31 cellular contexts compared by ENCODE assay signal in the genomic region with DNA sequence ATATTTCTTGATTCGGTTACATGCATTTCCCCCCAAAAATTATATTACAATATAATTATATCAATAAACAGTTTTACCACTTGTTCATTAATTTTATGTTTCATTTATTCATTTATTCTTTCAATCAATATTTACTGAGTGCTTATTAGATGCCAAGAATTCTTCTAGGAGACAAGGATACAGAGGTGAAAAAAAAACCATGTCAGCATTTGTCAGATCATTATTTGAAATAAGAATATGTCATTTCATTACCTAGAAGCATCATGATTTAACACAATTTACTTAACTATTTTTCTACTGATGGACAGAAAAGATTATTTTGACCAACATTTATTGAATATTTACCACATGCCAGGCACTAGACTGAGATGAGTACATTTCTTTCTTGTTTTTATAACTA.
"Had no signal": no experiment of that assay in that cellular context is flagged by ENCODE, and none has a peak within 500 bp of the region (broad histone marks: within the 10 kb centered on the region; RNA-seq: fewer than 3 reads in every experiment).

No MANE protein-coding gene starts in this region.

- H3K36me3 ChIP-seq: brain microvascular endothelial cell, esophagus muscularis mucosa, gastrocnemius medialis, heart left ventricle, WERI-Rb-1 had no signal

- H3K27ac ChIP-seq: brain microvascular endothelial cell, esophagus muscularis mucosa, foreskin keratinocyte, gastrocnemius medialis, heart left ventricle, WERI-Rb-1 had no signal

- H3K27me3 ChIP-seq: brain microvascular endothelial cell, esophagus muscularis mucosa, foreskin keratinocyte, gastrocnemius medialis, heart left ventricle had no signal

- DNase-seq: activated B cell treated with CpG ODN at 0.5 μM for 24 hours; activated CD4-positive, alpha-beta T cell treated with anti-CD3 and anti-CD28 coated beads for 48 hours; activated CD4-positive, alpha-beta T cell treated with anti-CD3 and anti-CD28 coated beads, Interleukin-2, amount 50 U/mL, for 1 hour; activated CD4-positive, alpha-beta T cell treated with anti-CD3 and anti-CD28 coated beads, Interleukin-2, amount 50 U/mL, for 48 hours; activated CD8-positive, alpha-beta memory T cell treated with anti-CD3 and anti-CD28 coated beads for 24 hours; activated CD8-positive, alpha-beta T cell treated with anti-CD3 and anti-CD28 coated beads for 36 hours; activated effector memory CD4-positive, alpha-beta T cell treated with Interleukin-2 at 50 U/mL for 16 hours; activated gamma-delta T cell treated with Interleukin-2 at 50 U/mL for 16 hours; activated naive CD4-positive, alpha-beta T cell treated with anti-CD3 and anti-CD28 coated beads, Interleukin-2, amount 50 U/mL, for 16 hours; activated naive CD4-positive, alpha-beta T cell treated with Interleukin-2 at 50 U/mL for 16 hours; activated T-cell treated with anti-CD3 and anti-CD28 coated beads, Interleukin-2, amount 50 U/mL, for 4 hours; amniotic stem cell; anterior cingulate cortex; brain microvascular endothelial cell; cortex of kidney; dermis blood vessel endothelial cell; effector CD4-positive, alpha-beta T cell; effector memory CD8-positive, alpha-beta T cell; erythroblast; foreskin keratinocyte; gastrocnemius medialis; glutamatergic neuron; heart left ventricle; T-helper 17 cell; T1000; WERI-Rb-1 had no signal

- H3K4me1 ChIP-seq: esophagus muscularis mucosa, foreskin keratinocyte, gastrocnemius medialis, heart left ventricle had no signal

- H3K4me3 ChIP-seq: esophagus muscularis mucosa, gastrocnemius medialis, heart left ventricle had no signal

- H3K9me3 ChIP-seq: esophagus muscularis mucosa, gastrocnemius medialis, heart left ventricle had no signal

- FAIRE-seq: astrocyte, bronchial epithelial cell had no signal

- ATAC-seq: activated CD4-positive, CD25-positive, alpha-beta regulatory T cell treated with anti-CD3 and anti-CD28 coated beads, Interleukin-2, amount 50 U/mL, for 24 hours; activated CD8-positive, alpha-beta T cell treated with anti-CD3 and anti-CD28 coated beads for 36 hours; activated T-cell treated with anti-CD3 and anti-CD28 coated beads, Interleukin-2, amount 50 U/mL, for 4 hours; activated T-helper 17 cell treated with anti-CD3 and anti-CD28 coated beads, Interleukin-2, amount 50 U/mL, for 72 hours; effector memory CD8-positive, alpha-beta T cell; foreskin keratinocyte; gastrocnemius medialis; heart left ventricle; T-helper 17 cell had no signal
